Comparison of ENCODE assay signal across 10 cellular contexts in genomic region chr5:10351199-10351881, GRCh38. TPM values are rescaled to one million over a fixed set of nuclear protein-coding genes. Genes with fewer than 3 reads are reported as not detected.
A peak's percentile ranks its signal among the peaks of the same experiment; 100 is the strongest.
DNase-seq lines count a peak whose midpoint lies in the region; ATAC-seq and TF ChIP-seq lines count a peak whose summit lies in the region.
"Had no signal": no experiment of that assay in that cellular context is flagged by ENCODE, and none has a peak within 500 bp of the region (broad histone marks: within the 10 kb centered on the region; RNA-seq: fewer than 3 reads in every experiment).

No MANE protein-coding gene starts in this region.

- H2AFZ ChIP-seq in OCI-LY7 (ENCODE audit: low read length): no peak overlapping the region

- no peak for TF ChIP-seq CTCF in epithelial cell of proximal tubule (conservative IDR thresholded peaks at IDR 0.05; ENCODE audit: low read depth, low read length)
- TF ChIP-seq CTCF in psoas muscle (IDR thresholded peaks at IDR 0.05): no peak
- no peak for TF ChIP-seq CTCF in OCI-LY7 (conservative IDR thresholded peaks at IDR 0.05; ENCODE audit: low read length)

- CTCF ChIA-PET in OCI-LY7 (lab: Charles Lee; ENCODE audit: unreplicated experiment): no interaction called here

- intact Hi-C loops in psoas muscle (cut with DNase I) (loop anchor here in 1 of 2 donors (5.0 kb wide), 2 partner anchors 34 to 64 kb away; no protein-coding TSS in a partner anchor), OCI-LY7 (cut with micrococcal nuclease; ENCODE audit: unreplicated experiment) (loop anchor here (5.0 kb wide), 2 partner anchors 256 to 276 kb away; no protein-coding TSS in a partner anchor)

- H3K36me3 ChIP-seq in psoas muscle (ENCODE audit: insufficient read depth in 1 of 2, low read depth in 1 of 2): no peaks in the 10 kb centered on the region
- no peaks in the 10 kb centered on the region for H3K36me3 ChIP-seq in OCI-LY7 (ENCODE audit: insufficient read depth, low read length)

- BruUV-seq in OCI-LY7 (replicated peaks; lab: Mats Ljungman, UMichigan): no TSS peak

- DNase-seq in NCI-H345 (lab: John Stamatoyannopoulos, UW): peak; percentile 41
- DNase-seq in NCI-H345 treated with DMSO at 0.1 percent for 48 hours (lab: John Stamatoyannopoulos, UW; ENCODE audit: unreplicated experiment): no peak
- peak; percentile 53 for DNase-seq in OCI-M1 (lab: John Stamatoyannopoulos, UW)
- DNase-seq in epithelial cell of proximal tubule (ENCODE audit: low read depth): peak; percentile 61
- DNase-seq in psoas muscle: no peak
- no peak for DNase-seq in OCI-LY7 (ENCODE audit: low spot score)
- DNase-seq in NCI-H1048 (lab: John Stamatoyannopoulos, UW): no peak
- DNase-seq: effector CD8-positive, alpha-beta T cell; T-helper 2 cell had no signal

- WGBS in psoas muscle, 3 donors: 77 to 83% (median 80%) methylated on average over 5 of the region's 5 CpGs

- H3K4me1 ChIP-seq in psoas muscle (peaks cover 17% of the 10 kb centered on the region), OCI-LY7 (ENCODE audit: insufficient read depth, low read length, poor library complexity, severe bottlenecking) (peaks cover 20% of the 10 kb centered on the region)

- H3K27me3 ChIP-seq in psoas muscle (ENCODE audit: insufficient read depth in 3 of 3, low read length in 2 of 3): no peaks in the 10 kb centered on the region

- POLR2A ChIA-PET in OCI-LY7 (lab: Charles Lee): interaction anchor here (0.7 to 1.0 kb wide), 2 partner anchors 35 to 333 kb away, joined by 3 read pairs; no protein-coding TSS in a partner anchor

- H4K20me1 ChIP-seq in OCI-LY7 (ENCODE audit: insufficient read depth, low read length): peaks cover 17% of the 10 kb centered on the region

- H3K27ac ChIP-seq in psoas muscle: peak overlapping the region; percentile 99
- H3K27ac ChIP-seq in OCI-LY7 (ENCODE audit: low read depth, low read length, poor library complexity, severe bottlenecking): no peak overlapping the region

- no peaks in the 10 kb centered on the region for H3K9me2 ChIP-seq in OCI-LY7 (ENCODE audit: insufficient read depth, low read length)

- ATAC-seq in psoas muscle (no peak), HG02642 (IDR thresholded peaks at IDR 0.05; ENCODE audit: poor library complexity, unreplicated experiment) (no peak)

- H3K79me2 ChIP-seq in OCI-LY7 (ENCODE audit: insufficient read depth, low read depth, low read length): peaks cover 37% of the 10 kb centered on the region

- H3K9me3 ChIP-seq in psoas muscle (no peaks in the 10 kb centered on the region), OCI-LY7 (ENCODE audit: low read length) (no peaks in the 10 kb centered on the region)

- no peak overlapping the region for H3K4me3 ChIP-seq in epithelial cell of proximal tubule (ENCODE audit: low read depth, low read length)
- H3K4me3 ChIP-seq in psoas muscle: no peak overlapping the region
- H3K4me3 ChIP-seq in OCI-LY7 (ENCODE audit: low read depth, low read length, poor library complexity, severe bottlenecking): no peak overlapping the region

- H3K4me2 ChIP-seq in OCI-LY7 (ENCODE audit: low read length): no peak overlapping the region; the same call in 1 of the 2 replicates

RNA-seq across cellular contexts. Expression of gene MARCHF6, which starts 2.2 kb away (rescaled TPM):
- total RNA-seq in epithelial cell of proximal tubule (13.7 and 27.0 TPM in 2 replicates), psoas muscle (100 to 1,000 TPM; 160 to 250 (median 193) TPM), OCI-LY7 (2022) (113 TPM in 2 replicates)
- 10 to 100 TPM; 36.6 to 88.5 (median 72.0) TPM for polyA plus RNA-seq in psoas muscle
- 48.2 and 118 TPM in 2 replicates for total RNA-seq in OCI-LY7 (2014; rRNA removed; shearing (Covaris generic))

RNA-seq across cellular contexts. Expression of gene CMBL, which starts 43.6 kb away (rescaled TPM):
- total RNA-seq in epithelial cell of proximal tubule (2.2 and 3.0 TPM in 2 replicates), psoas muscle (100 to 1,000 TPM in 1 of 4 donors, 10 to 100 TPM in 3; 30.1 to 243 (median 61.1) TPM), OCI-LY7 (2022) (0.13 TPM in 1 of 2 replicates, not detected in the other)
- polyA plus RNA-seq in psoas muscle: 10 to 100 TPM in 2 of 3 donors, 1 to 10 TPM in 1; 9.4 to 99.4 (median 54.4) TPM
- not detected in 2 replicates for total RNA-seq in OCI-LY7 (2014; rRNA removed; shearing (Covaris generic))

Comparison
In these comparisons a context has a peak if more than half of its experiments do, and no peak if none do; other contexts are left out.
1. DNase-seq: peak in NCI-H345 (single experiment), OCI-M1 (single experiment) and epithelial cell of proximal tubule (single experiment); none in NCI-H345 treated with DMSO at 0.1 percent for 48 hours (single experiment), psoas muscle (0 of 2), OCI-LY7 (single experiment) and NCI-H1048 (single experiment).